Comparison of ENCODE assay signal across 1 cellular context in the genomic region with DNA sequence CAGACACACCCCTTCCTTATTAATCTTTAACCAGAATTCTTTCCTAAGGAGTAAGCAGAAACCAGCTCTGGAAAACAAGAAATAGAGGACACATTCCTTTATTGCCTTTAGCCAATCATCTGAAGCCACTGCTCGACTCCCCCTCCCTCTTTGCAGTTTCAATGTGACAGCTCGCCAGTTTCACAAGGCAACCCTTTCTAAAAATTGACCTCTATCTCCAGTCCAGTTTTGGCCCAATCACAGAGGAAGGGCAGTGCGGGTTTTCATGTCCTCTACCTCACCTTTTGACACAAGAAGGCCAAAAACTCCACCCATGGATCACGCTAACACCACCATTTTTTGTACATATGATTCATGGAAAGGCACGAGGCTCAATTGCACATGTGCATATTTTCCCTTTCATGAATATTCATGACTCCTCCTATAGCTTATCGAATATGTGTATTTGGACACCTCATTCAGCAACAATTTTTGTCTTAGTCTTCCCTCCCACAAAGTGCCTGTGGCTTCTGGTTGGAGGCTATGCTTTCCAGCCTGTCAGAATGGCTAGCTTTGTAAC.
TF ChIP-seq lines count a peak whose summit lies in the region.

No MANE protein-coding gene starts in this region.

TF ChIP-seq in HepG2, 621 proteins besides CTCF, POLR2A, EP300 and RAD21 (continues in another document):
- TF ChIP-seq TEAD3 (CRISPR knock-in tag; optimal IDR thresholded peaks at IDR 0.05; ENCODE audit: borderline replicate concordance) (peak; percentile 36), SOX13 (IDR thresholded peaks at IDR 0.05) (no peak), SOX13 (CRISPR knock-in tag; conservative IDR thresholded peaks at IDR 0.05 in 1 of 2, IDR thresholded peaks at IDR 0.05 in 1 of 2) (peak in 1 of 2 experiments; percentile 39; a peak in 2 of 4 replicates), HNF4A (CRISPR knock-in tag; IDR thresholded peaks at IDR 0.05) (no peak), ZNF792 (CRISPR knock-in tag; IDR thresholded peaks at IDR 0.05) (peak; percentile 86; the same call in 1 of the 2 replicates), ZNF121 (CRISPR knock-in tag; IDR thresholded peaks at IDR 0.05) (peak; percentile 59; the same call in 1 of the 2 replicates), ZNF644 (CRISPR knock-in tag; IDR thresholded peaks at IDR 0.05; ENCODE audit: low read depth) (peak; percentile 31; the same call in 1 of the 2 replicates), ZNF350 (CRISPR knock-in tag; IDR thresholded peaks at IDR 0.05; ENCODE audit: borderline replicate concordance, low read depth) (no peak), ZMYM4 (CRISPR knock-in tag; IDR thresholded peaks at IDR 0.05) (peak; percentile 72), BHLHE40 (IDR thresholded peaks at IDR 0.05; ENCODE audit: low read length) (0 out of 2 replicates have a peak, but pooled peaks have one; percentile 33), DNMT3B (CRISPR knock-in tag; conservative IDR thresholded peaks at IDR 0.05) (0 out of 2 replicates have a peak, but pooled peaks have one; percentile 37), LCORL (IDR thresholded peaks at IDR 0.05) (no peak), LCORL (CRISPR knock-in tag; IDR thresholded peaks at IDR 0.05) (0 out of 2 replicates have a peak, but pooled peaks have one; percentile 46), SAP130 (CRISPR knock-in tag; IDR thresholded peaks at IDR 0.05; ENCODE audit: low read depth) (peak; percentile 40), NFYB (CRISPR knock-in tag; IDR thresholded peaks at IDR 0.05) (peak; percentile 50), SOX6 (IDR thresholded peaks at IDR 0.05) (no peak), SOX6 (CRISPR knock-in tag; IDR thresholded peaks at IDR 0.05) (peak; percentile 65), ZNF543 (CRISPR knock-in tag; IDR thresholded peaks at IDR 0.05) (no peak), BCL6 (CRISPR knock-in tag; IDR thresholded peaks at IDR 0.05) (peak; percentile 18; the same call in 1 of the 2 replicates), PHF21A (CRISPR knock-in tag; IDR thresholded peaks at IDR 0.05) (0 out of 2 replicates have a peak, but pooled peaks have one; percentile 25), ZNF292 (CRISPR knock-in tag; IDR thresholded peaks at IDR 0.05; ENCODE audit: borderline replicate concordance, low read depth) (peak; percentile 29; the same call in 1 of the 2 replicates), NR2F6 (IDR thresholded peaks at IDR 0.05) (0 out of 2 replicates have a peak, but pooled peaks have one; percentile 23), NR2F6 (CRISPR knock-in tag; IDR thresholded peaks at IDR 0.05) (peak; percentile 32; the same call in 1 of the 2 replicates), EHMT2 (IDR thresholded peaks at IDR 0.05; ENCODE audit: borderline replicate concordance, low read depth, low read length) (peak; percentile 71; the same call in 1 of the 2 replicates), SIN3A (IDR thresholded peaks at IDR 0.05; ENCODE audit: borderline replicate concordance, low read depth, low read length) (0 out of 2 replicates have a peak, but pooled peaks have one; percentile 46), RXRB (CRISPR knock-in tag; IDR thresholded peaks at IDR 0.05; ENCODE audit: borderline replicate concordance) (0 out of 2 replicates have a peak, but pooled peaks have one; percentile 11)
- TF ChIP-seq, protein P1, sequence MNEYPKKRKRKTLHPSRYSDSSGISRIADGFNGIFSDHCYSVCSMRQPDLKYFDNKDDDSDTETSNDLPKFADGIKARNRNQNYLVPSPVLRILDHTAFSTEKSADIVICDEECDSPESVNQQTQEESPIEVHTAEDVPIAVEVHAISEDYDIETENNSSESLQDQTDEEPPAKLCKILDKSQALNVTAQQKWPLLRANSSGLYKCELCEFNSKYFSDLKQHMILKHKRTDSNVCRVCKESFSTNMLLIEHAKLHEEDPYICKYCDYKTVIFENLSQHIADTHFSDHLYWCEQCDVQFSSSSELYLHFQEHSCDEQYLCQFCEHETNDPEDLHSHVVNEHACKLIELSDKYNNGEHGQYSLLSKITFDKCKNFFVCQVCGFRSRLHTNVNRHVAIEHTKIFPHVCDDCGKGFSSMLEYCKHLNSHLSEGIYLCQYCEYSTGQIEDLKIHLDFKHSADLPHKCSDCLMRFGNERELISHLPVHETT (CRISPR knock-in tag; conservative IDR thresholded peaks at IDR 0.05) = no peak
- TF ChIP-seq, protein P2, sequence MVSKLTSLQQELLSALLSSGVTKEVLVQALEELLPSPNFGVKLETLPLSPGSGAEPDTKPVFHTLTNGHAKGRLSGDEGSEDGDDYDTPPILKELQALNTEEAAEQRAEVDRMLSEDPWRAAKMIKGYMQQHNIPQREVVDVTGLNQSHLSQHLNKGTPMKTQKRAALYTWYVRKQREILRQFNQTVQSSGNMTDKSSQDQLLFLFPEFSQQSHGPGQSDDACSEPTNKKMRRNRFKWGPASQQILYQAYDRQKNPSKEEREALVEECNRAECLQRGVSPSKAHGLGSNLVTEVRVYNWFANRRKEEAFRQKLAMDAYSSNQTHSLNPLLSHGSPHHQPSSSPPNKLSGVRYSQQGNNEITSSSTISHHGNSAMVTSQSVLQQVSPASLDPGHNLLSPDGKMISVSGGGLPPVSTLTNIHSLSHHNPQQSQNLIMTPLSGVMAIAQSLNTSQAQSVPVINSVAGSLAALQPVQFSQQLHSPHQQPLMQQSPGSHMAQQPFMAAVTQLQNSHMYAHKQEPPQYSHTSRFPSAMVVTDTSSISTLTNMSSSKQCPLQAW (CRISPR knock-in tag; IDR thresholded peaks at IDR 0.05) = 0 out of 2 replicates have a peak, but pooled peaks have one; percentile 14
- TF ChIP-seq, protein P3, sequence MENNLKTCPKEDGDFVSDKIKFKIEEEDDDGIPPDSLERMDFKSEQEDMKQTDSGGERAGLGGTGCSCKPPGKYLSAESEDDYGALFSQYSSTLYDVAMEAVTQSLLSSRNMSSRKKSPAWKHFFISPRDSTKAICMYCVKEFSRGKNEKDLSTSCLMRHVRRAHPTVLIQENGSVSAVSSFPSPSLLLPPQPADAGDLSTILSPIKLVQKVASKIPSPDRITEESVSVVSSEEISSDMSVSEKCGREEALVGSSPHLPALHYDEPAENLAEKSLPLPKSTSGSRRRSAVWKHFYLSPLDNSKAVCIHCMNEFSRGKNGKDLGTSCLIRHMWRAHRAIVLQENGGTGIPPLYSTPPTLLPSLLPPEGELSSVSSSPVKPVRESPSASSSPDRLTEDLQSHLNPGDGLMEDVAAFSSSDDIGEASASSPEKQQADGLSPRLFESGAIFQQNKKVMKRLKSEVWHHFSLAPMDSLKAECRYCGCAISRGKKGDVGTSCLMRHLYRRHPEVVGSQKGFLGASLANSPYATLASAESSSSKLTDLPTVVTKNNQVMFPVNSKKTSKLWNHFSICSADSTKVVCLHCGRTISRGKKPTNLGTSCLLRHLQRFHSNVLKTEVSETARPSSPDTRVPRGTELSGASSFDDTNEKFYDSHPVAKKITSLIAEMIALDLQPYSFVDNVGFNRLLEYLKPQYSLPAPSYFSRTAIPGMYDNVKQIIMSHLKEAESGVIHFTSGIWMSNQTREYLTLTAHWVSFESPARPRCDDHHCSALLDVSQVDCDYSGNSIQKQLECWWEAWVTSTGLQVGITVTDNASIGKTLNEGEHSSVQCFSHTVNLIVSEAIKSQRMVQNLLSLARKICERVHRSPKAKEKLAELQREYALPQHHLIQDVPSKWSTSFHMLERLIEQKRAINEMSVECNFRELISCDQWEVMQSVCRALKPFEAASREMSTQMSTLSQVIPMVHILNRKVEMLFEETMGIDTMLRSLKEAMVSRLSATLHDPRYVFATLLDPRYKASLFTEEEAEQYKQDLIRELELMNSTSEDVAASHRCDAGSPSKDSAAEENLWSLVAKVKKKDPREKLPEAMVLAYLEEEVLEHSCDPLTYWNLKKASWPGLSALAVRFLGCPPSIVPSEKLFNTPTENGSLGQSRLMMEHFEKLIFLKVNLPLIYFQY (CRISPR knock-in tag; IDR thresholded peaks at IDR 0.05; ENCODE audit: borderline replicate concordance) = peak; percentile 32; the same call in 1 of the 2 replicates
- TF ChIP-seq, protein P4, sequence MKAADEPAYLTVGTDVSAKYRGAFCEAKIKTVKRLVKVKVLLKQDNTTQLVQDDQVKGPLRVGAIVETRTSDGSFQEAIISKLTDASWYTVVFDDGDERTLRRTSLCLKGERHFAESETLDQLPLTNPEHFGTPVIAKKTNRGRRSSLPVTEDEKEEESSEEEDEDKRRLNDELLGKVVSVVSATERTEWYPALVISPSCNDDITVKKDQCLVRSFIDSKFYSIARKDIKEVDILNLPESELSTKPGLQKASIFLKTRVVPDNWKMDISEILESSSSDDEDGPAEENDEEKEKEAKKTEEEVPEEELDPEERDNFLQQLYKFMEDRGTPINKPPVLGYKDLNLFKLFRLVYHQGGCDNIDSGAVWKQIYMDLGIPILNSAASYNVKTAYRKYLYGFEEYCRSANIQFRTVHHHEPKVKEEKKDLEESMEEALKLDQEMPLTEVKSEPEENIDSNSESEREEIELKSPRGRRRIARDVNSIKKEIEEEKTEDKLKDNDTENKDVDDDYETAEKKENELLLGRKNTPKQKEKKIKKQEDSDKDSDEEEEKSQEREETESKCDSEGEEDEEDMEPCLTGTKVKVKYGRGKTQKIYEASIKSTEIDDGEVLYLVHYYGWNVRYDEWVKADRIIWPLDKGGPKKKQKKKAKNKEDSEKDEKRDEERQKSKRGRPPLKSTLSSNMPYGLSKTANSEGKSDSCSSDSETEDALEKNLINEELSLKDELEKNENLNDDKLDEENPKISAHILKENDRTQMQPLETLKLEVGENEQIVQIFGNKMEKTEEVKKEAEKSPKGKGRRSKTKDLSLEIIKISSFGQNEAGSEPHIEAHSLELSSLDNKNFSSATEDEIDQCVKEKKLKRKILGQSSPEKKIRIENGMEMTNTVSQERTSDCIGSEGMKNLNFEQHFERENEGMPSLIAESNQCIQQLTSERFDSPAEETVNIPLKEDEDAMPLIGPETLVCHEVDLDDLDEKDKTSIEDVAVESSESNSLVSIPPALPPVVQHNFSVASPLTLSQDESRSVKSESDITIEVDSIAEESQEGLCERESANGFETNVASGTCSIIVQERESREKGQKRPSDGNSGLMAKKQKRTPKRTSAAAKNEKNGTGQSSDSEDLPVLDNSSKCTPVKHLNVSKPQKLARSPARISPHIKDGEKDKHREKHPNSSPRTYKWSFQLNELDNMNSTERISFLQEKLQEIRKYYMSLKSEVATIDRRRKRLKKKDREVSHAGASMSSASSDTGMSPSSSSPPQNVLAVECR (CRISPR knock-in tag; IDR thresholded peaks at IDR 0.05; ENCODE audit: borderline replicate concordance) = peak; percentile 18; the same call in 1 of the 2 replicates
- TF ChIP-seq, protein P5, sequence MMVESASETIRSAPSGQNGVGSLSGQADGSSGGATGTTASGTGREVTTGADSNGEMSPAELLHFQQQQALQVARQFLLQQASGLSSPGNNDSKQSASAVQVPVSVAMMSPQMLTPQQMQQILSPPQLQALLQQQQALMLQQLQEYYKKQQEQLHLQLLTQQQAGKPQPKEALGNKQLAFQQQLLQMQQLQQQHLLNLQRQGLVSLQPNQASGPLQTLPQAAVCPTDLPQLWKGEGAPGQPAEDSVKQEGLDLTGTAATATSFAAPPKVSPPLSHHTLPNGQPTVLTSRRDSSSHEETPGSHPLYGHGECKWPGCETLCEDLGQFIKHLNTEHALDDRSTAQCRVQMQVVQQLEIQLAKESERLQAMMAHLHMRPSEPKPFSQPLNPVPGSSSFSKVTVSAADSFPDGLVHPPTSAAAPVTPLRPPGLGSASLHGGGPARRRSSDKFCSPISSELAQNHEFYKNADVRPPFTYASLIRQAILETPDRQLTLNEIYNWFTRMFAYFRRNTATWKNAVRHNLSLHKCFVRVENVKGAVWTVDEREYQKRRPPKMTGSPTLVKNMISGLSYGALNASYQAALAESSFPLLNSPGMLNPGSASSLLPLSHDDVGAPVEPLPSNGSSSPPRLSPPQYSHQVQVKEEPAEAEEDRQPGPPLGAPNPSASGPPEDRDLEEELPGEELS (CRISPR knock-in tag; IDR thresholded peaks at IDR 0.05) = peak; percentile 18; the same call in 1 of the 2 replicates
- TF ChIP-seq, protein P6, sequence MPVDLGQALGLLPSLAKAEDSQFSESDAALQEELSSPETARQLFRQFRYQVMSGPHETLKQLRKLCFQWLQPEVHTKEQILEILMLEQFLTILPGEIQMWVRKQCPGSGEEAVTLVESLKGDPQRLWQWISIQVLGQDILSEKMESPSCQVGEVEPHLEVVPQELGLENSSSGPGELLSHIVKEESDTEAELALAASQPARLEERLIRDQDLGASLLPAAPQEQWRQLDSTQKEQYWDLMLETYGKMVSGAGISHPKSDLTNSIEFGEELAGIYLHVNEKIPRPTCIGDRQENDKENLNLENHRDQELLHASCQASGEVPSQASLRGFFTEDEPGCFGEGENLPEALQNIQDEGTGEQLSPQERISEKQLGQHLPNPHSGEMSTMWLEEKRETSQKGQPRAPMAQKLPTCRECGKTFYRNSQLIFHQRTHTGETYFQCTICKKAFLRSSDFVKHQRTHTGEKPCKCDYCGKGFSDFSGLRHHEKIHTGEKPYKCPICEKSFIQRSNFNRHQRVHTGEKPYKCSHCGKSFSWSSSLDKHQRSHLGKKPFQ (CRISPR knock-in tag; IDR thresholded peaks at IDR 0.05; ENCODE audit: insufficient replicate concordance) = no peak
- TF ChIP-seq, protein P7, sequence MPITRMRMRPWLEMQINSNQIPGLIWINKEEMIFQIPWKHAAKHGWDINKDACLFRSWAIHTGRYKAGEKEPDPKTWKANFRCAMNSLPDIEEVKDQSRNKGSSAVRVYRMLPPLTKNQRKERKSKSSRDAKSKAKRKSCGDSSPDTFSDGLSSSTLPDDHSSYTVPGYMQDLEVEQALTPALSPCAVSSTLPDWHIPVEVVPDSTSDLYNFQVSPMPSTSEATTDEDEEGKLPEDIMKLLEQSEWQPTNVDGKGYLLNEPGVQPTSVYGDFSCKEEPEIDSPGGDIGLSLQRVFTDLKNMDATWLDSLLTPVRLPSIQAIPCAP (CRISPR knock-in tag; IDR thresholded peaks at IDR 0.05; ENCODE audit: low read depth) = no peak
- TF ChIP-seq, protein P8, sequence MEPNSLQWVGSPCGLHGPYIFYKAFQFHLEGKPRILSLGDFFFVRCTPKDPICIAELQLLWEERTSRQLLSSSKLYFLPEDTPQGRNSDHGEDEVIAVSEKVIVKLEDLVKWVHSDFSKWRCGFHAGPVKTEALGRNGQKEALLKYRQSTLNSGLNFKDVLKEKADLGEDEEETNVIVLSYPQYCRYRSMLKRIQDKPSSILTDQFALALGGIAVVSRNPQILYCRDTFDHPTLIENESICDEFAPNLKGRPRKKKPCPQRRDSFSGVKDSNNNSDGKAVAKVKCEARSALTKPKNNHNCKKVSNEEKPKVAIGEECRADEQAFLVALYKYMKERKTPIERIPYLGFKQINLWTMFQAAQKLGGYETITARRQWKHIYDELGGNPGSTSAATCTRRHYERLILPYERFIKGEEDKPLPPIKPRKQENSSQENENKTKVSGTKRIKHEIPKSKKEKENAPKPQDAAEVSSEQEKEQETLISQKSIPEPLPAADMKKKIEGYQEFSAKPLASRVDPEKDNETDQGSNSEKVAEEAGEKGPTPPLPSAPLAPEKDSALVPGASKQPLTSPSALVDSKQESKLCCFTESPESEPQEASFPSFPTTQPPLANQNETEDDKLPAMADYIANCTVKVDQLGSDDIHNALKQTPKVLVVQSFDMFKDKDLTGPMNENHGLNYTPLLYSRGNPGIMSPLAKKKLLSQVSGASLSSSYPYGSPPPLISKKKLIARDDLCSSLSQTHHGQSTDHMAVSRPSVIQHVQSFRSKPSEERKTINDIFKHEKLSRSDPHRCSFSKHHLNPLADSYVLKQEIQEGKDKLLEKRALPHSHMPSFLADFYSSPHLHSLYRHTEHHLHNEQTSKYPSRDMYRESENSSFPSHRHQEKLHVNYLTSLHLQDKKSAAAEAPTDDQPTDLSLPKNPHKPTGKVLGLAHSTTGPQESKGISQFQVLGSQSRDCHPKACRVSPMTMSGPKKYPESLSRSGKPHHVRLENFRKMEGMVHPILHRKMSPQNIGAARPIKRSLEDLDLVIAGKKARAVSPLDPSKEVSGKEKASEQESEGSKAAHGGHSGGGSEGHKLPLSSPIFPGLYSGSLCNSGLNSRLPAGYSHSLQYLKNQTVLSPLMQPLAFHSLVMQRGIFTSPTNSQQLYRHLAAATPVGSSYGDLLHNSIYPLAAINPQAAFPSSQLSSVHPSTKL (CRISPR knock-in tag; IDR thresholded peaks at IDR 0.05) = peak; percentile 56; the same call in 1 of the 2 replicates
